ENCODE assay signal across 2 cellular contexts in genomic region chr17:36920032-36921000, GRCh38.
TF ChIP-seq lines count a peak whose summit lies in the region.

No MANE protein-coding gene starts in this region.

TF ChIP-seq in A549, 52 proteins besides CTCF, POLR2A, EP300 and RAD21 (continued from another document):
- TF ChIP-seq PBX3 (IDR thresholded peaks at IDR 0.05) (peak; percentile 61; the same call in 1 of the 2 replicates), HOXB13 (CRISPR knock-in tag; IDR thresholded peaks at IDR 0.05; ENCODE audit: low read depth) (0 out of 2 replicates have a peak, but pooled peaks have one; percentile 7), TP53 (CRISPR knock-in tag; IDR thresholded peaks at IDR 0.05) (no peak), JUN (IDR thresholded peaks at IDR 0.05) (peak in 1 of 2 experiments; percentile 63; a peak in 2 of 5 replicates), HMGXB4 (CRISPR knock-in tag; IDR thresholded peaks at IDR 0.05; ENCODE audit: borderline replicate concordance) (no peak), MAFK (IDR thresholded peaks at IDR 0.05; ENCODE audit: partially characterized antibody) (peak; percentile 79), HOXA7 (CRISPR knock-in tag; IDR thresholded peaks at IDR 0.05) (no peak), FOSL2 (IDR thresholded peaks at IDR 0.05) (peak; percentile 31; the same call in 1 of the 2 replicates), FOSL2 (CRISPR knock-in tag; IDR thresholded peaks at IDR 0.05) (peak; percentile 73), HOXB5 (CRISPR knock-in tag; IDR thresholded peaks at IDR 0.05) (peak; percentile 93), NFE2L2 (conservative IDR thresholded peaks at IDR 0.05; ENCODE audit: low read length) (0 out of 2 replicates have a peak, but pooled peaks have one; percentile 18)

TF ChIP-seq in HEK293, 187 proteins besides CTCF, POLR2A, EP300 and RAD21 (continued from another document):
- peak; percentile 49; the same call in 1 of the 2 replicates for TF ChIP-seq PATZ1 (tag by site-specific recombination; IDR thresholded peaks at IDR 0.05)
- no peak for TF ChIP-seq OVOL3 (tag by site-specific recombination; IDR thresholded peaks at IDR 0.05)
- no peak for TF ChIP-seq ZSCAN23 (tag by site-specific recombination; IDR thresholded peaks at IDR 0.05)
- TF ChIP-seq EGR2 (tag by site-specific recombination; IDR thresholded peaks at IDR 0.05; ENCODE audit: low read depth): peak; percentile 43; the same call in 1 of the 2 replicates
- peak; percentile 30; the same call in 1 of the 2 replicates for TF ChIP-seq WT1 (tag by site-specific recombination; IDR thresholded peaks at IDR 0.05)
- TF ChIP-seq PRDM10 (tag by site-specific recombination; IDR thresholded peaks at IDR 0.05): no peak
